Comparison of ENCODE assay signal across 8 cellular contexts in the genomic region with DNA sequence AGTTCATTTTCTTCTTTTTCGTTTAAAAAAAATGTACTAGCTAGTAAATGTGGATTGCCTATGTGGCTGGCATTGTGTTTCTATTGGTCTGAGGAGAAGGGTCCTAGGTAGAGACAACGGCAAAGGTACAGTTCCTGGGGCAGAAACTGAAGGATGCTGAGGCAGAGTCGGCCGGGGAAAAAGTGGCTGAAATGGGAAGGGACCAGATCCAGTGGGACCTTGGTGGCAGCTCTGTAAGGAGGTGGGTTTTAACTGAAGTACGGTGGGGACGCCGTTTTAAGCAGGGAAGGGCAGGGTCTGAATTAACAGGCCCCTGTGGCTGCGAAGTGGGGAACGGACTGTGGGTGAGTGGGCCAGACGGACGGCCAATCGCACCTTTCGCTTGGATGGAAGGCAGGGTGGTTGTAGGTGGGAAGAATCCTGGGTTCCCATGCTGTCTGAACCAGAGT. TPM values are rescaled to one million over a fixed set of nuclear protein-coding genes. Genes with fewer than 3 reads are reported as not detected.
DNase-seq lines count a peak whose midpoint lies in the region; ATAC-seq, FAIRE-seq and TF ChIP-seq lines count a peak whose summit lies in the region.

No MANE protein-coding gene starts in this region.

- no peaks in the 10 kb centered on the region for H3K27me3 ChIP-seq in BLaER1
- no peaks in the 10 kb centered on the region for H3K27me3 ChIP-seq in GM12878 (replicated peaks in 1 of 2; ENCODE audit: control insufficient read depth in 2 of 2, insufficient read depth in 2 of 2, low read length in 1 of 2)
- H3K27me3 ChIP-seq in neural progenitor cell = no peaks in the 10 kb centered on the region

- H3K4me3 Mint-ChIP-seq in neural progenitor cell (peak overlapping the region; percentile 83), CD14-positive monocyte (peak overlapping the region in 1 of 2 donors; percentile 61)

- peak overlapping the region; percentile 100; the same call in 1 of the 2 replicates for H3K4me3 ChIP-seq in BLaER1
- no peak overlapping the region for H3K4me3 ChIP-seq in GM12878
- peak overlapping the region; percentile 88 for H3K4me3 ChIP-seq in neural progenitor cell

- no peak for TF ChIP-seq POLR2A in GM12878 (IDR thresholded peaks at IDR 0.05; ENCODE audit: low read depth, low read length)

- H3K79me2 ChIP-seq in GM12878 (ENCODE audit: control insufficient read depth, insufficient read depth, low read length) (peaks cover 13% of the 10 kb centered on the region), neural progenitor cell (ENCODE audit: low read depth) (peaks cover 25% of the 10 kb centered on the region)

- DNase-seq in GM12878 (ENCODE audit: low read depth, low spot score) (no peak), neural progenitor cell (ENCODE audit: low spot score) (no peak), pons (ENCODE audit: low spot score) (no peak), NCI-H1048 (lab: John Stamatoyannopoulos, UW) (no peak), CD14-positive monocyte (ENCODE audit: low spot score) (no peak)

- SMC1A ChIA-PET in GM12878 (lab: Charles Lee; ENCODE audit: uncharacterized antibody, unreplicated experiment) = interaction anchor here (0.6 to 1.3 kb wide), 4 partner anchors 15 to 105 kb away, joined by 3 to 7 read pairs (median 4); no protein-coding TSS in a partner anchor

- CTCF ChIA-PET in GM12878 (lab: Yijun Ruan, JAX) = interaction anchor here (0.8 to 3.6 kb wide), 12 partner anchors 8 to 429 kb away, joined by 3 to 25 read pairs (median 4); no protein-coding TSS in a partner anchor

- H3K4me1 ChIP-seq in BLaER1 = peaks cover 11% of the 10 kb centered on the region
- no peaks in the 10 kb centered on the region for H3K4me1 ChIP-seq in GM12878 (ENCODE audit: control insufficient read depth, insufficient read depth, low read length)
- peaks cover 4% of the 10 kb centered on the region for H3K4me1 ChIP-seq in neural progenitor cell

- H3K27me3 Mint-ChIP-seq in neural progenitor cell (ENCODE audit: insufficient read depth, low read depth) = peaks cover 2% of the 10 kb centered on the region
- H3K27me3 Mint-ChIP-seq in CD14-positive monocyte (ENCODE audit: low read depth in 3 of 3) = peaks cover 0 to 2% (median 2%) of the 10 kb centered on the region in 3 donors

- peak overlapping the region; percentile 25 for H3K27ac Mint-ChIP-seq in neural progenitor cell
- H3K27ac Mint-ChIP-seq in CD14-positive monocyte = peak overlapping the region in 1 of 7 donors; percentile 48

- RAD21 ChIA-PET in GM12878 (lab: Charles Lee; ENCODE audit: unreplicated experiment) = interaction anchor here (1.1 to 2.3 kb wide), 2 partner anchors 80 to 104 kb away, joined by 3 to 6 read pairs; no protein-coding TSS in a partner anchor

- no peak overlapping the region for H2AFZ ChIP-seq in GM12878 (ENCODE audit: control insufficient read depth, low read depth, low read length)
- peak overlapping the region; percentile 99 for H2AFZ ChIP-seq in neural progenitor cell (replicated peaks)

- POLR2A ChIA-PET in GM12878 (lab: Charles Lee) = no interaction called here

- H3K27ac ChIP-seq in BLaER1 (no peak overlapping the region), GM12878 (ENCODE audit: control insufficient read depth, insufficient read depth) (no peak overlapping the region), neural progenitor cell (no peak overlapping the region)

- peaks cover under 1% of the 10 kb centered on the region; the same call in 1 of the 2 replicates for H3K36me3 ChIP-seq in BLaER1
- H3K36me3 ChIP-seq in GM12878 (ENCODE audit: control insufficient read depth in 2 of 2, insufficient read depth in 2 of 2, low read length in 1 of 2) = no peaks in the 10 kb centered on the region
- no peaks in the 10 kb centered on the region for H3K36me3 ChIP-seq in neural progenitor cell

- no peak for TF ChIP-seq RAD21 in GM12878 (IDR thresholded peaks at IDR 0.05; ENCODE audit: insufficient read depth, low read depth, low read length)

- peak; percentile 3 for ATAC-seq in HG02759 (IDR thresholded peaks at IDR 0.05; ENCODE audit: unreplicated experiment)
- ATAC-seq in GM12878 = peak; percentile 9
- ATAC-seq in HG03469 (IDR thresholded peaks at IDR 0.05; ENCODE audit: unreplicated experiment) = no peak

- H3K4me2 ChIP-seq in BLaER1 (no peak overlapping the region), GM12878 (ENCODE audit: control insufficient read depth, insufficient read depth) (no peak overlapping the region), neural progenitor cell (peak overlapping the region; percentile 31)

- H3K4me1 Mint-ChIP-seq in neural progenitor cell = peaks cover 9% of the 10 kb centered on the region
- peaks cover 16% of the 10 kb centered on the region for H3K4me1 Mint-ChIP-seq in CD14-positive monocyte

- WGBS in GM12878 (ENCODE audit: insufficient coverage, insufficient replicate concordance, low lambda C conversion rate, missing lambda C conversion rate) = 61% methylated on average over 13 of the region's 13 CpGs

- intact Hi-C loops in GM12878 (cut with micrococcal nuclease; ENCODE audit: unreplicated experiment) = no loop called here
- intact Hi-C loops in CD14-positive monocyte (cut with micrococcal nuclease) = no loop called here

- TF ChIP-seq EP300 in GM12878 (IDR thresholded peaks at IDR 0.05; ENCODE audit: borderline replicate concordance in 1 of 2, control insufficient read depth in 1 of 2, low read depth in 2 of 2, low read length in 2 of 2) = no peak

- FAIRE-seq in GM12878 (lab: Jason Lieb, UNC) = no peak

- H4K20me1 ChIP-seq in BLaER1 (peaks cover 43% of the 10 kb centered on the region), GM12878 (ENCODE audit: control insufficient read depth, insufficient read depth) (no peaks in the 10 kb centered on the region), neural progenitor cell (ENCODE audit: low read depth) (peaks cover 20% of the 10 kb centered on the region)

- no TSS peak for BruUV-seq in GM12878 (replicated peaks; lab: Mats Ljungman, UMichigan)

- no peak for TF ChIP-seq CTCF in GM12878 (IDR thresholded peaks at IDR 0.05 in 2 of 3, conservative IDR thresholded peaks at IDR 0.05 in 1 of 3; ENCODE audit: control insufficient read depth in 2 of 3, extremely low read depth in 1 of 3, insufficient read depth in 1 of 3, low read depth in 3 of 3, low read length in 3 of 3)
- no peak for TF ChIP-seq CTCF in neural progenitor cell (IDR thresholded peaks at IDR 0.05)
- TF ChIP-seq CTCF in CD14-positive monocyte (IDR thresholded peaks at IDR 0.05) = no peak

- H3K9ac ChIP-seq in BLaER1 = no peak overlapping the region
- no peak overlapping the region for H3K9ac ChIP-seq in GM12878 (ENCODE audit: control insufficient read depth, insufficient read depth, low read length)
- no peak overlapping the region for H3K9ac ChIP-seq in neural progenitor cell

- peaks cover 2% of the 10 kb centered on the region for H3K9me3 Mint-ChIP-seq in neural progenitor cell
- H3K9me3 Mint-ChIP-seq in CD14-positive monocyte = no peaks in the 10 kb centered on the region

- H3F3A ChIP-seq in neural progenitor cell (ENCODE audit: low read depth) = peaks cover 4% of the 10 kb centered on the region

- H3K9me3 ChIP-seq in BLaER1 (peaks cover 3% of the 10 kb centered on the region), GM12878 (replicated peaks; ENCODE audit: control insufficient read depth, insufficient read depth, low read length) (no peaks in the 10 kb centered on the region), neural progenitor cell (ENCODE audit: low read depth) (no peaks in the 10 kb centered on the region)

- no peaks in the 10 kb centered on the region for H3K36me3 Mint-ChIP-seq in neural progenitor cell
- H3K36me3 Mint-ChIP-seq in CD14-positive monocyte = peaks cover 4% of the 10 kb centered on the region in 2 donors

- in situ Hi-C loops in GM12878 (cut with MboI) = no loop called here

TF ChIP-seq in GM12878, 131 proteins besides CTCF, POLR2A, EP300 and RAD21:
- TF ChIP-seq, protein P1, sequence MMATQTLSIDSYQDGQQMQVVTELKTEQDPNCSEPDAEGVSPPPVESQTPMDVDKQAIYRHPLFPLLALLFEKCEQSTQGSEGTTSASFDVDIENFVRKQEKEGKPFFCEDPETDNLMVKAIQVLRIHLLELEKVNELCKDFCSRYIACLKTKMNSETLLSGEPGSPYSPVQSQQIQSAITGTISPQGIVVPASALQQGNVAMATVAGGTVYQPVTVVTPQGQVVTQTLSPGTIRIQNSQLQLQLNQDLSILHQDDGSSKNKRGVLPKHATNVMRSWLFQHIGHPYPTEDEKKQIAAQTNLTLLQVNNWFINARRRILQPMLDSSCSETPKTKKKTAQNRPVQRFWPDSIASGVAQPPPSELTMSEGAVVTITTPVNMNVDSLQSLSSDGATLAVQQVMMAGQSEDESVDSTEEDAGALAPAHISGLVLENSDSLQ (IDR thresholded peaks at IDR 0.05) = no peak
- peak; percentile 54 for TF ChIP-seq MEF2B (IDR thresholded peaks at IDR 0.05; ENCODE audit: partially characterized antibody, poor library complexity, severe bottlenecking)

RNA-seq across cellular contexts. Expression of a gene that starts 0.4 kb away (rescaled TPM):
- 112 and 115 TPM in 2 replicates for total RNA-seq in GM12878 (2013; cell fraction: nucleolus; rRNA removed)
- total RNA-seq in GM12878 (2014; rRNA removed) (9.3 and 10.4 TPM in 2 replicates), GM12878 (2014; rRNA removed; fragmentation: Illumina TruSeq; extraction: Trizol) (12.2 and 12.9 TPM in 2 replicates), GM12878 (2021) (14.5 and 16.9 TPM in 2 replicates), neural progenitor cell (ENCODE audit: low replicate concordance) (15.1 and 16.4 TPM in 2 replicates)
- 7.0 TPM for polyA plus RNA-seq in GM12878 (2011; ENCODE audit: low read depth)
- polyA plus RNA-seq in GM12878 (2011; rRNA removed) (8.9 and 12.2 TPM in 2 replicates), GM12878 (2014; fragmentation: Illumina TruSeq; extraction: Trizol) (10.0 TPM in 2 replicates), GM12878 (2014; fragmentation: Nextera tagmentation; extraction: Ambion mirVana) (1 to 10 TPM; 1.4 to 1.7 TPM), GM12878 (2014; rRNA removed) (7.7 and 11.8 TPM in 2 replicates), GM12878 (2016; fragmentation: Nextera tagmentation; extraction: Ambion mirVana) (1 to 10 TPM; 4.4 to 4.9 TPM), CD14-positive monocyte (1 to 10 TPM; 3.6 to 5.1 TPM)
- 10.3 and 11.2 TPM in 2 replicates for polyA plus RNA-seq in GM12878 (2011; cell fraction: cytosol; rRNA removed)
- polyA plus RNA-seq in GM12878 (2011; cell fraction: nucleus; rRNA removed) = 19.0 and 22.1 TPM in 2 replicates
- 5.5 and 8.2 TPM in 2 replicates for polyA plus RNA-seq in GM12878 (2012)
- 43.6 and 46.2 TPM in 2 replicates for polyA minus RNA-seq in GM12878 (2011; rRNA and poly(A)+ RNA removed)
- 9.2 and 10.8 TPM in 2 replicates for polyA minus RNA-seq in GM12878 (2011; cell fraction: cytosol; rRNA and poly(A)+ RNA removed)
- polyA minus RNA-seq in GM12878 (2011; cell fraction: nucleus; rRNA and poly(A)+ RNA removed) = 50.2 and 76.0 TPM in 2 replicates
